15 cellular contexts compared by ENCODE assay signal in the genomic region with DNA sequence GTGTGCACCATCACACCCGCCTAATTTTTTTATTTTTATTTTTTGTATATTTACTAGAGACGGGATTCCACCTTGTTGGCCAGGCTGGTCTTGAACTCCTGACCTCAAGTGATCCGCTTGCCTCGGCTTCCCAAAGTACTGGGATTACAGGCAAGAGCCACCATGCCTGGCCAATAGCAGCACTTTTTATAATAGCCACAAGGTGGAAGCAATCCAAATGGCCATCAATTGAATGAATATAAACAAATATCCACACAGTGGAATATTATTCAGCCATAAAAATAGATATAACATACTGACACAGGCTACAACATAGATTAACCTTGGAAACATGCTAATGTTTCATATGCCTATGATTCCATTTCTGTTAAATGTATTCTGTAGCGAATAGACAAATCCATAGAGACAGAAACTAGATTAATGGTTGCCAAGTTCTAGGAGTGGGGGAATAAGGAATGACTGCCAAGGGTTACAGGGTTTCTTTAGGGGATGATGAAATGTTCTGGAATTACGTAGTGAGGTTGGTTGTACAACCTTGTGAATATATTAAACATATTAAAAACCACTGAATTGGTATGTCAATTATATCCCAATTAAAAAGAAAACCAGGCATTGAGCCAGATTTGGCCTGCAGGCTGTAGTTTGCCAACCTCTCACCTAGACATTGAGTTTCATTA. TPM values are rescaled to one million over a fixed set of nuclear protein-coding genes. Genes with fewer than 3 reads are reported as not detected.
A peak's percentile ranks its signal among the peaks of the same experiment; 100 is the strongest.
DNase-seq lines count a peak whose midpoint lies in the region; ATAC-seq and TF ChIP-seq lines count a peak whose summit lies in the region.
"Had no signal": no experiment of that assay in that cellular context is flagged by ENCODE, and none has a peak within 500 bp of the region (broad histone marks: within the 10 kb centered on the region; RNA-seq: fewer than 3 reads in every experiment).

No MANE protein-coding gene starts in this region.

- no peak for TF ChIP-seq POLR2A in tibial nerve (IDR thresholded peaks at IDR 0.05)

- POLR2A ChIA-PET in BJ (lab: Charles Lee) = interaction anchor here (0.6 kb wide), 1 partner anchor 15 kb away, joined by 5 read pairs; no protein-coding TSS in a partner anchor

- H3K9me3 ChIP-seq in RWPE2 (ENCODE audit: severe bottlenecking) = no peaks in the 10 kb centered on the region
- no peaks in the 10 kb centered on the region for H3K9me3 ChIP-seq in tibial nerve
- H3K9me3 ChIP-seq: BE2C, psoas muscle had no signal

- TF ChIP-seq CTCF in BJ (IDR thresholded peaks at IDR 0.05; ENCODE audit: insufficient read depth, low read depth, low read length) (0 out of 2 replicates have a peak, but pooled peaks have one; percentile 8), GM12873 (IDR thresholded peaks at IDR 0.05; ENCODE audit: insufficient read depth, low read depth, low read length, missing control alignments) (peak; percentile 10), RWPE2 (IDR thresholded peaks at IDR 0.05; ENCODE audit: poor library complexity, severe bottlenecking) (peak; percentile 25), fibroblast of villous mesenchyme (IDR thresholded peaks at IDR 0.05; ENCODE audit: insufficient read depth, low read depth, low read length) (peak; percentile 3), tibial nerve (IDR thresholded peaks at IDR 0.05) (no peak)

- no peak for DNase-seq in BJ (ENCODE audit: low read depth)
- no peak for DNase-seq in RWPE2 (ENCODE audit: low spot score)
- DNase-seq in fibroblast of villous mesenchyme (ENCODE audit: low read depth) = no peak
- DNase-seq in NCI-H1694 (lab: John Stamatoyannopoulos, UW) = no peak
- no peak for DNase-seq in posterior vena cava (ENCODE audit: low spot score)
- DNase-seq in tibial nerve (ENCODE audit: low spot score in 2 of 2) = no peak
- DNase-seq: activated CD8-positive, alpha-beta memory T cell treated with anti-CD3 and anti-CD28 coated beads for 24 hours; activated gamma-delta T cell treated with Interleukin-2 at 50 U/mL for 16 hours; BE2C; DMS79 treated with DMSO at 0.1 percent for 48 hours; left cardiac atrium; psoas muscle; stimulated activated CD4-positive, alpha-beta T cell treated with anti-CD3 and anti-CD28 coated beads, Interleukin-15, amount 100 ng/mL, for 24 hours had no signal

- H3K4me3 ChIP-seq in BJ (ENCODE audit: low read depth, low read length) (no peak overlapping the region), RWPE2 (ENCODE audit: severe bottlenecking) (no peak overlapping the region), fibroblast of villous mesenchyme (ENCODE audit: low read depth, low read length) (no peak overlapping the region), tibial nerve (no peak overlapping the region)
- H3K4me3 ChIP-seq: psoas muscle had no signal

- CTCF ChIA-PET in BJ (lab: Yijun Ruan, JAX) = interaction anchor here (1.0 to 11.9 kb wide), 4 partner anchors 10 to 17 kb away, joined by 3 to 152 read pairs (median 16); partner anchors contain the start of genes TM7SF2 and ZNHIT2

- no peaks in the 10 kb centered on the region; the same call in none of the 2 replicates for H3K36me3 ChIP-seq in BJ (ENCODE audit: control insufficient read depth, insufficient read depth, low read length)
- H3K36me3 ChIP-seq in RWPE2 (ENCODE audit: low read depth) = peaks cover 24% of the 10 kb centered on the region
- H3K36me3 ChIP-seq in tibial nerve = peaks cover 0 to 27% (median 0%) of the 10 kb centered on the region in 3 donors
- H3K36me3 ChIP-seq: BE2C had no signal

- H3K27me3 ChIP-seq in BJ (ENCODE audit: control insufficient read depth, insufficient read depth, low read length) (no peaks in the 10 kb centered on the region), RWPE2 (ENCODE audit: insufficient read depth, poor library complexity, severe bottlenecking) (no peaks in the 10 kb centered on the region), tibial nerve (no peaks in the 10 kb centered on the region)
- H3K27me3 ChIP-seq: BE2C had no signal

- no peak for TF ChIP-seq EP300 in tibial nerve (IDR thresholded peaks at IDR 0.05)

- WGBS in tibial nerve, 2 donors = 87 to 88% methylated on average over 6 of the region's 6 CpGs

- H3K27ac ChIP-seq in RWPE2 (ENCODE audit: poor library complexity, severe bottlenecking) (no peak overlapping the region), tibial nerve (no peak overlapping the region)
- H3K27ac ChIP-seq: psoas muscle had no signal

- ATAC-seq in RWPE2 (ENCODE audit: low read depth) (no peak), GM21529 (IDR thresholded peaks at IDR 0.05; ENCODE audit: unreplicated experiment) (no peak)
- ATAC-seq: left cardiac atrium, psoas muscle had no signal

- intact Hi-C loops in posterior vena cava (cut with DNase I) = no loop called here

- H3K4me1 ChIP-seq in RWPE2 (ENCODE audit: insufficient read depth, poor library complexity, severe bottlenecking) (peaks cover 5% of the 10 kb centered on the region), tibial nerve (peaks cover 0 to 41% (median 10%) of the 10 kb centered on the region in 4 donors)
- H3K4me1 ChIP-seq: BE2C had no signal

RNA-seq across cellular contexts. Expression of gene VPS51, which starts 4.8 kb away (rescaled TPM):
- polyA plus RNA-seq in BJ (2011; rRNA removed) = 61.8 and 86.2 TPM in 2 replicates
- 125 and 171 TPM in 2 replicates for polyA minus RNA-seq in BJ (2011; rRNA and poly(A)+ RNA removed)
- total RNA-seq in fibroblast of villous mesenchyme (104 and 169 TPM in 2 replicates), posterior vena cava (100 to 1,000 TPM; 103 to 107 TPM), tibial nerve (100 to 1,000 TPM; 193 to 544 (median 439) TPM)

RNA-seq across cellular contexts. Expression of gene TM7SF2, which starts 10.9 kb away (rescaled TPM):
- polyA plus RNA-seq in BJ (2011; rRNA removed) = 5.0 and 8.2 TPM in 2 replicates
- 2.4 and 3.6 TPM in 2 replicates for polyA minus RNA-seq in BJ (2011; rRNA and poly(A)+ RNA removed)
- total RNA-seq in fibroblast of villous mesenchyme = 31.6 and 45.8 TPM in 2 replicates
- total RNA-seq in posterior vena cava = 1 to 10 TPM; 3.1 to 4.0 TPM
- 10 to 100 TPM; 13.6 to 93.0 (median 41.5) TPM for total RNA-seq in tibial nerve

RNA-seq across cellular contexts. Expression of gene ZNHIT2, which starts 16.7 kb away (rescaled TPM):
- polyA plus RNA-seq in BJ (2011; rRNA removed) = 3.6 and 4.6 TPM in 2 replicates
- 1.4 and 1.9 TPM in 2 replicates for polyA minus RNA-seq in BJ (2011; rRNA and poly(A)+ RNA removed)
- total RNA-seq in fibroblast of villous mesenchyme (11.2 and 15.1 TPM in 2 replicates), posterior vena cava (1 to 10 TPM; 6.0 to 6.3 TPM), tibial nerve (10 to 100 TPM; 19.2 to 26.8 (median 22.6) TPM)

RNA-seq across cellular contexts. Expression of gene ZFPL1, which starts 16.8 kb away (rescaled TPM):
- polyA plus RNA-seq in BJ (2011; rRNA removed) = 41.7 and 91.8 TPM in 2 replicates
- 44.0 and 56.3 TPM in 2 replicates for polyA minus RNA-seq in BJ (2011; rRNA and poly(A)+ RNA removed)
- total RNA-seq in fibroblast of villous mesenchyme (28.9 and 46.7 TPM in 2 replicates), posterior vena cava (10 to 100 TPM; 26.9 to 27.6 TPM), tibial nerve (10 to 100 TPM; 28.0 to 48.3 (median 35.1) TPM)

RNA-seq across cellular contexts. Expression of gene CDCA5, which starts 17.0 kb away (rescaled TPM):
- polyA plus RNA-seq in BJ (2011; rRNA removed) = 10.7 and 11.9 TPM in 2 replicates
- polyA minus RNA-seq in BJ (2011; rRNA and poly(A)+ RNA removed) = 7.4 and 11.1 TPM in 2 replicates
- total RNA-seq in fibroblast of villous mesenchyme (7.4 and 15.5 TPM in 2 replicates), posterior vena cava (1 to 10 TPM in 1 of 2 donors, under 1 TPM in 1; 0.67 to 1.6 TPM), tibial nerve (1 to 10 TPM in 1 of 4 donors, under 1 TPM in 1, not detected in 2; 0.90 to 1.3 TPM)

Comparison
In these comparisons a context has a peak if more than half of its experiments do, and no peak if none do; other contexts are left out.
1. CTCF ChIP-seq: peak in BJ (single experiment), GM12873 (single experiment), RWPE2 (single experiment) and fibroblast of villous mesenchyme (single experiment); none in tibial nerve (0 of 5).